In genomic region chr9:21585756-21586752, GRCh38 we compare ENCODE assay signal across 16 cellular contexts.
DNase-seq lines count a peak whose midpoint lies in the region; TF ChIP-seq lines count a peak whose summit lies in the region.
"Had no signal": no experiment of that assay in that cellular context is flagged by ENCODE, and none has a peak within 500 bp of the region (broad histone marks: within the 10 kb centered on the region; RNA-seq: fewer than 3 reads in every experiment).

No MANE protein-coding gene starts in this region.

- H3K4me3 ChIP-seq in epithelial cell of proximal tubule (ENCODE audit: low read depth, low read length), result no peak overlapping the region
- H3K4me3 ChIP-seq: BLaER1, lung, SJSA1, smooth muscle cell, thoracic aorta had no signal

- TF ChIP-seq CTCF in epithelial cell of proximal tubule (conservative IDR thresholded peaks at IDR 0.05; ENCODE audit: low read depth, low read length), result peak; percentile 40

- peak; percentile 49 for DNase-seq in EH (ENCODE audit: low read depth)
- DNase-seq in RPMI7951 (ENCODE audit: low read depth), result peak; percentile 28
- no peak for DNase-seq in epithelial cell of proximal tubule (ENCODE audit: low read depth)
- DNase-seq in pons (ENCODE audit: low spot score), result peak; percentile 11
- no peak for DNase-seq in DMS53 (lab: John Stamatoyannopoulos, UW)
- DNase-seq in SKM-1 treated with dmso at 0.1 percent for 144 hours (lab: John Stamatoyannopoulos, UW; ENCODE audit: unreplicated experiment), result no peak
- no peak for DNase-seq in NK-92 (lab: John Stamatoyannopoulos, UW; ENCODE audit: unreplicated experiment)
- no peak for DNase-seq in mesenteric fat pad (ENCODE audit: low spot score)
- DNase-seq: KG1, naive B cell, NCI-H2227 treated with DMSO at 0.1 percent for 48 hours had no signal

Comparison
In these comparisons a context has a peak if more than half of its experiments do, and no peak if none do; other contexts are left out.
1. DNase-seq: peak in EH (single experiment), RPMI7951 (single experiment) and pons (single experiment); none in epithelial cell of proximal tubule (single experiment), DMS53 (single experiment), SKM-1 treated with dmso at 0.1 percent for 144 hours (single experiment), NK-92 (single experiment) and mesenteric fat pad (single experiment).